ENCODE assay signal across 1 cellular context in genomic region chr1:209368864-209369598, GRCh38.
TF ChIP-seq lines count a peak whose summit lies in the region.

No MANE protein-coding gene starts in this region.

TF ChIP-seq in WTC11, 78 proteins besides CTCF, POLR2A, EP300 and RAD21 (continued from another document):
- no peak for TF ChIP-seq PRDM15 (CRISPR knock-in tag; IDR thresholded peaks at IDR 0.05)
- TF ChIP-seq ZNF138 (CRISPR knock-in tag; conservative IDR thresholded peaks at IDR 0.05): no peak
- TF ChIP-seq ERG (CRISPR knock-in tag; IDR thresholded peaks at IDR 0.05): no peak
- TF ChIP-seq GABPB1 (CRISPR knock-in tag; IDR thresholded peaks at IDR 0.05): no peak
- no peak for TF ChIP-seq ZNF423 (CRISPR knock-in tag; IDR thresholded peaks at IDR 0.05)
- TF ChIP-seq RELA (CRISPR knock-in tag; IDR thresholded peaks at IDR 0.05; ENCODE audit: borderline replicate concordance): no peak
- TF ChIP-seq IRF2 (CRISPR knock-in tag; IDR thresholded peaks at IDR 0.05; ENCODE audit: borderline replicate concordance, low read depth): no peak
- no peak for TF ChIP-seq CDX4 (CRISPR knock-in tag; IDR thresholded peaks at IDR 0.05; ENCODE audit: borderline replicate concordance)
- TF ChIP-seq ATF3 (CRISPR knock-in tag; conservative IDR thresholded peaks at IDR 0.05): no peak
